19 cellular contexts compared by ENCODE assay signal in genomic region chr10:131442271-131442670, GRCh38.
DNase-seq lines count a peak whose midpoint lies in the region; ATAC-seq, FAIRE-seq and TF ChIP-seq lines count a peak whose summit lies in the region.
"Had no signal": no experiment of that assay in that cellular context is flagged by ENCODE, and none has a peak within 500 bp of the region (broad histone marks: within the 10 kb centered on the region; RNA-seq: fewer than 3 reads in every experiment).

No MANE protein-coding gene starts in this region.

- no peak overlapping the region for H3K23ac ChIP-seq in H1 (ENCODE audit: insufficient read length)

- no peak overlapping the region for H3K18ac ChIP-seq in H1 (ENCODE audit: extremely low read depth, low read length)

- no peaks in the 10 kb centered on the region for H3K79me1 ChIP-seq in H1 (ENCODE audit: low read depth, low read length)

- no peaks in the 10 kb centered on the region for H3K23me2 ChIP-seq in H1 (ENCODE audit: low read depth, low read length)

- H3K4me2 ChIP-seq in H1 (ENCODE audit: insufficient read depth in 1 of 2, low read depth in 2 of 2, low read length in 2 of 2), result no peak overlapping the region
- H3K4me2 ChIP-seq: A549 had no signal

- no peaks in the 10 kb centered on the region for H3K27me3 ChIP-seq in H1 (replicated peaks in 1 of 4; ENCODE audit: control insufficient read depth in 3 of 4, extremely low read depth in 1 of 4, insufficient read depth in 3 of 4, low read length in 3 of 4)

- TF ChIP-seq CTCF in H1 (IDR thresholded peaks at IDR 0.05; ENCODE audit: control extremely low read depth in 1 of 3, insufficient read depth in 1 of 3, low read depth in 1 of 3, low read length in 3 of 3), result no peak

- H2BK12ac ChIP-seq in H1 (ENCODE audit: low read depth, low read length), result no peak overlapping the region

- H2BK120ac ChIP-seq in H1 (replicated peaks; ENCODE audit: low read depth, low read length), result no peak overlapping the region

- no peak for TF ChIP-seq POLR2A in H1 (IDR thresholded peaks at IDR 0.05; ENCODE audit: control extremely low read depth in 1 of 2, low read depth in 2 of 2, low read length in 2 of 2)

- no peak overlapping the region for H3K4ac ChIP-seq in H1 (replicated peaks; ENCODE audit: insufficient read length, low read depth, low read length)

- WGBS in H1 (ENCODE audit: extremely low coverage in 1 of 2, insufficient coverage in 1 of 2, insufficient read length in 1 of 2, insufficient replicate concordance in 2 of 2, low coverage in 1 of 2, low lambda C conversion rate in 2 of 2, missing lambda C conversion rate in 1 of 2), 2 experiments, result 94% methylated on average over 8 of the region's 8 CpGs; no CpG with 5 or more reads in 1 of the 2 experiments

- no peak overlapping the region for H2BK20ac ChIP-seq in H1 (ENCODE audit: low read length)

- no peak overlapping the region for H3K56ac ChIP-seq in H1 (replicated peaks; ENCODE audit: insufficient read length, low read depth, low read length)

- H2AFZ ChIP-seq in H1 (ENCODE audit: low read length), result no peak overlapping the region

- H3K79me2 ChIP-seq in H1 (ENCODE audit: control insufficient read depth in 1 of 2, insufficient read depth in 2 of 2, low read length in 2 of 2), result no peaks in the 10 kb centered on the region

- no peak overlapping the region for H2BK5ac ChIP-seq in H1 (ENCODE audit: low read depth, low read length)

- H4K5ac ChIP-seq in H1 (ENCODE audit: insufficient read length, low read depth, low read length), result no peak overlapping the region

- intact Hi-C loops in posterior vena cava (cut with DNase I), result no loop called here

- no peak overlapping the region for H3K9ac ChIP-seq in H1 (replicated peaks in 1 of 4; ENCODE audit: extremely low read depth in 1 of 4, low read depth in 3 of 4, low read length in 3 of 4)

- no peak overlapping the region for H4K8ac ChIP-seq in H1 (ENCODE audit: extremely low read depth, insufficient read depth, low read length)

- no peak for FAIRE-seq in H1 (lab: Jason Lieb, UNC)
- FAIRE-seq: A549, D721Med, G401.6, GM12891, GM19239 had no signal

- H3K27ac ChIP-seq in H1 (ENCODE audit: low read depth, low read length), result no peak overlapping the region
- H3K27ac ChIP-seq: 22Rv1, A549, C4-2B had no signal

- H4K91ac ChIP-seq in H1 (replicated peaks; ENCODE audit: insufficient read length, low read length), result peak overlapping the region; percentile 54

- H3K36me3 ChIP-seq in H1 (ENCODE audit: control insufficient read depth in 2 of 4, insufficient read depth in 4 of 4, low read length in 3 of 4), result no peaks in the 10 kb centered on the region

- no peak overlapping the region for H2AK5ac ChIP-seq in H1 (ENCODE audit: low read depth, low read length)

- no peaks in the 10 kb centered on the region for H4K20me1 ChIP-seq in H1 (replicated peaks in 1 of 2; ENCODE audit: control insufficient read depth in 1 of 2, insufficient read depth in 2 of 2, low read length in 2 of 2)

- H3K4me3 ChIP-seq in H1 (ENCODE audit: extremely low read depth in 1 of 4, insufficient read depth in 2 of 4, low read depth in 3 of 4, low read length in 4 of 4), result no peak overlapping the region
- H3K4me3 ChIP-seq: A549 had no signal

- POLR2A ChIA-PET in H1 (lab: Charles Lee; ENCODE audit: partially characterized antibody), result no interaction called here

- TF ChIP-seq EP300 in H1 (IDR thresholded peaks at IDR 0.05; ENCODE audit: borderline replicate concordance in 1 of 2, low read depth in 2 of 2, low read length in 2 of 2), result no peak

- H2BK15ac ChIP-seq in H1 (ENCODE audit: low read length), result no peak overlapping the region

- peak; percentile 38 for DNase-seq in activated effector memory CD4-positive, alpha-beta T cell treated with anti-CD3 and anti-CD28 coated beads, Interleukin-2, amount 50 U/mL, for 16 hours
- no peak for DNase-seq in activated effector memory CD4-positive, alpha-beta T cell treated with Interleukin-2 at 50 U/mL for 16 hours
- DNase-seq in H1 (ENCODE audit: low read depth in 1 of 2, low spot score in 2 of 2) (no peak), posterior vena cava (ENCODE audit: low spot score) (peak; percentile 58), globus pallidus (ENCODE audit: low spot score) (no peak)
- DNase-seq: AML-193; Caco-2; Calu3; CD8-positive, alpha-beta T cell; DMS79 treated with DMSO at 0.1 percent for 48 hours; GF-D8 had no signal

- CTCF ChIA-PET in H1 (lab: Charles Lee; ENCODE audit: partially characterized antibody), result interaction anchor here (1.2 to 4.0 kb wide), 3 partner anchors 12 to 432 kb away, joined by 3 to 21 read pairs (median 3); no protein-coding TSS in a partner anchor

- H3K14ac ChIP-seq in H1 (ENCODE audit: insufficient read length), result no peak overlapping the region

- TF ChIP-seq RAD21 in H1 (IDR thresholded peaks at IDR 0.05 in 1 of 2, conservative IDR thresholded peaks at IDR 0.05 in 1 of 2; ENCODE audit: low read depth in 2 of 2, low read length in 2 of 2), result no peak

- no peak for ATAC-seq in HG02678 (IDR thresholded peaks at IDR 0.05; ENCODE audit: unreplicated experiment)
- ATAC-seq: A549; CD8-positive, alpha-beta T cell had no signal

- H3K4me1 ChIP-seq in H1 (replicated peaks in 1 of 4; ENCODE audit: control insufficient read depth in 3 of 4, insufficient read depth in 4 of 4, low read length in 3 of 4), result peaks cover 0 to 2% (median 0%) of the 10 kb centered on the region in 4 experiments; a peak in 1 of 7 replicates
- H3K4me1 ChIP-seq: A549, Caco-2 had no signal

- H3K9me3 ChIP-seq in H1 (ENCODE audit: insufficient read depth in 2 of 2, low read depth in 1 of 2, low read length in 1 of 2), result no peaks in the 10 kb centered on the region
- H3K9me3 ChIP-seq: A549, Caco-2 had no signal

TF ChIP-seq in H1, 55 proteins besides CTCF, POLR2A, EP300 and RAD21:
- no peak for TF ChIP-seq SAP30 (IDR thresholded peaks at IDR 0.05; ENCODE audit: insufficient read depth, insufficient replicate concordance, low read length)
- no peak for TF ChIP-seq NANOG (IDR thresholded peaks at IDR 0.05; ENCODE audit: insufficient read depth, low read depth, low read length, poor library complexity, severe bottlenecking)
- no peak for TF ChIP-seq JUN (IDR thresholded peaks at IDR 0.05; ENCODE audit: low read depth, low read length)
- no peak for TF ChIP-seq TAF7 (optimal IDR thresholded peaks at IDR 0.05; ENCODE audit: borderline replicate concordance, low read depth, low read length)
- no peak for TF ChIP-seq GABPA (IDR thresholded peaks at IDR 0.05; ENCODE audit: borderline replicate concordance, insufficient read depth, low read length)
- no peak for TF ChIP-seq TAF1 (IDR thresholded peaks at IDR 0.05; ENCODE audit: low read depth, low read length)
- no peak for TF ChIP-seq RXRA (IDR thresholded peaks at IDR 0.05; ENCODE audit: insufficient read depth, low read depth, low read length)
- no peak for TF ChIP-seq SP4 (IDR thresholded peaks at IDR 0.05; ENCODE audit: low read length)
- TF ChIP-seq MAX (IDR thresholded peaks at IDR 0.05), result no peak
- TF ChIP-seq KDM5A (IDR thresholded peaks at IDR 0.05; ENCODE audit: low read length), result no peak
- no peak for TF ChIP-seq NRF1 (IDR thresholded peaks at IDR 0.05; ENCODE audit: low read depth, low read length)
- TF ChIP-seq CBX5 (IDR thresholded peaks at IDR 0.05; ENCODE audit: low read depth, low read length), result no peak
- no peak for TF ChIP-seq ASH2L (IDR thresholded peaks at IDR 0.05; ENCODE audit: low read length)
- no peak for TF ChIP-seq EZH2 (IDR thresholded peaks at IDR 0.05; ENCODE audit: low read depth, low read length, severe bottlenecking)
- no peak for TF ChIP-seq SIN3A (conservative IDR thresholded peaks at IDR 0.05 in 1 of 2, IDR thresholded peaks at IDR 0.05 in 1 of 2; ENCODE audit: low read depth in 1 of 2, low read length in 2 of 2)
- no peak for TF ChIP-seq JUND (IDR thresholded peaks at IDR 0.05; ENCODE audit: low read length)

Comparison
In these comparisons a context has a peak if more than half of its experiments do, and no peak if none do; other contexts are left out.
1. DNase-seq: peak in activated effector memory CD4-positive, alpha-beta T cell treated with anti-CD3 and anti-CD28 coated beads, Interleukin-2, amount 50 U/mL, for 16 hours (single experiment) and posterior vena cava (single experiment); none in activated effector memory CD4-positive, alpha-beta T cell treated with Interleukin-2 at 50 U/mL for 16 hours (single experiment), H1 (0 of 2) and globus pallidus (single experiment).